Comparison of ENCODE assay signal across 2 cellular contexts in the genomic region with DNA sequence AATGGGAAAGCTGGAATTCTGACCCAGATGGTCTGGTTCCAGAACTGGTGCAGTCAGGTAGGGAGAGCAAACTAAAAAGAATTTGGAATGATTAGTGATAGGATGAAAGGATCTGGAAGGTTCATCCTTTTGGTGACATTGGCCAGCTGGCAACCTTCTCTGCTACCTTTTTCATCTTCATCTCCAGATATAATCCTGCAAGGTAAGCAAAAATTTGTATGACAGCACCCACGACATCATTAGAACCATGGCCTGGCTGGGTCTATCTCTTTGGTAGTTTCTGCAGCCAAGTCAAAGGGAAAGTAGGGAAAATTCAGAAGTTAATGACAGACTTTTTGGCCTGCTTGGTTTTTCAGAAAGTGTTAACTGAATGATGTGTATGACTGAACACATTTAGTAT.
A peak's percentile ranks its signal among the peaks of the same experiment; 100 is the strongest.
TF ChIP-seq lines count a peak whose summit lies in the region.

No MANE protein-coding gene starts in this region.

TF ChIP-seq in HepG2, 621 proteins besides CTCF, POLR2A, EP300 and RAD21 (continues in another document):
- TF ChIP-seq ZNF556 (CRISPR knock-in tag; IDR thresholded peaks at IDR 0.05; ENCODE audit: borderline replicate concordance) (no peak), SRSF9 (IDR thresholded peaks at IDR 0.05; ENCODE audit: borderline replicate concordance, insufficient read depth, low read depth, low read length, poor library complexity, severe bottlenecking) (no peak), SIN3A (IDR thresholded peaks at IDR 0.05; ENCODE audit: borderline replicate concordance, low read depth, low read length) (no peak), RBFOX2 (IDR thresholded peaks at IDR 0.05; ENCODE audit: low read depth, low read length) (no peak), SP2 (CRISPR knock-in tag; IDR thresholded peaks at IDR 0.05) (no peak), ZNF572 (CRISPR knock-in tag; IDR thresholded peaks at IDR 0.05) (no peak), MAFF (IDR thresholded peaks at IDR 0.05; ENCODE audit: low read depth, low read length) (peak; percentile 87), MYC (CRISPR knock-in tag; IDR thresholded peaks at IDR 0.05; ENCODE audit: borderline replicate concordance) (no peak), HOXA9 (CRISPR knock-in tag; IDR thresholded peaks at IDR 0.05; ENCODE audit: borderline replicate concordance) (no peak), ZFX (CRISPR knock-in tag; IDR thresholded peaks at IDR 0.05; ENCODE audit: low read depth) (no peak), MAFK (conservative IDR thresholded peaks at IDR 0.05 in 1 of 2, IDR thresholded peaks at IDR 0.05 in 1 of 2; ENCODE audit: low read length in 2 of 2) (peak; percentile 77 to 93), ZNF878 (CRISPR knock-in tag; IDR thresholded peaks at IDR 0.05) (no peak), ZNF343 (CRISPR knock-in tag; IDR thresholded peaks at IDR 0.05) (no peak), NR2F2 (IDR thresholded peaks at IDR 0.05; ENCODE audit: borderline replicate concordance, low read depth) (no peak), REXO4 (CRISPR knock-in tag; IDR thresholded peaks at IDR 0.05; ENCODE audit: borderline replicate concordance) (no peak)
- TF ChIP-seq, protein P1, sequence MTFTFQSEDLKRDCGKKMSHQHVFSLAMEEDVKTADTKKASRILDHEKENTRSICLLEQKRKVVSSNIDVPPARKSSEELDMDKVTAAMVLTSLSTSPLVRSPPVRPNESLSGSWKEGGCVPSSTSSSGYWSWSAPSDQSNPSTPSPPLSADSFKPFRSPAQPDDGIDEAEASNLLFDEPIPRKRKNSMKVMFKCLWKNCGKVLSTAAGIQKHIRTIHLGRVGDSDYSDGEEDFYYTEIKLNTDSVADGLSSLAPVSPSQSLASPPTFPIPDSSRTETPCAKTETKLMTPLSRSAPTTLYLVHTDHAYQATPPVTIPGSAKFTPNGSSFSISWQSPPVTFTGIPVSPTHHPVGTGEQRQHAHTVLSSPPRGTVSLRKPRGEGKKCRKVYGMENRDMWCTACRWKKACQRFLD (CRISPR knock-in tag; IDR thresholded peaks at IDR 0.05; ENCODE audit: borderline replicate concordance): no peak
- TF ChIP-seq, protein P2, sequence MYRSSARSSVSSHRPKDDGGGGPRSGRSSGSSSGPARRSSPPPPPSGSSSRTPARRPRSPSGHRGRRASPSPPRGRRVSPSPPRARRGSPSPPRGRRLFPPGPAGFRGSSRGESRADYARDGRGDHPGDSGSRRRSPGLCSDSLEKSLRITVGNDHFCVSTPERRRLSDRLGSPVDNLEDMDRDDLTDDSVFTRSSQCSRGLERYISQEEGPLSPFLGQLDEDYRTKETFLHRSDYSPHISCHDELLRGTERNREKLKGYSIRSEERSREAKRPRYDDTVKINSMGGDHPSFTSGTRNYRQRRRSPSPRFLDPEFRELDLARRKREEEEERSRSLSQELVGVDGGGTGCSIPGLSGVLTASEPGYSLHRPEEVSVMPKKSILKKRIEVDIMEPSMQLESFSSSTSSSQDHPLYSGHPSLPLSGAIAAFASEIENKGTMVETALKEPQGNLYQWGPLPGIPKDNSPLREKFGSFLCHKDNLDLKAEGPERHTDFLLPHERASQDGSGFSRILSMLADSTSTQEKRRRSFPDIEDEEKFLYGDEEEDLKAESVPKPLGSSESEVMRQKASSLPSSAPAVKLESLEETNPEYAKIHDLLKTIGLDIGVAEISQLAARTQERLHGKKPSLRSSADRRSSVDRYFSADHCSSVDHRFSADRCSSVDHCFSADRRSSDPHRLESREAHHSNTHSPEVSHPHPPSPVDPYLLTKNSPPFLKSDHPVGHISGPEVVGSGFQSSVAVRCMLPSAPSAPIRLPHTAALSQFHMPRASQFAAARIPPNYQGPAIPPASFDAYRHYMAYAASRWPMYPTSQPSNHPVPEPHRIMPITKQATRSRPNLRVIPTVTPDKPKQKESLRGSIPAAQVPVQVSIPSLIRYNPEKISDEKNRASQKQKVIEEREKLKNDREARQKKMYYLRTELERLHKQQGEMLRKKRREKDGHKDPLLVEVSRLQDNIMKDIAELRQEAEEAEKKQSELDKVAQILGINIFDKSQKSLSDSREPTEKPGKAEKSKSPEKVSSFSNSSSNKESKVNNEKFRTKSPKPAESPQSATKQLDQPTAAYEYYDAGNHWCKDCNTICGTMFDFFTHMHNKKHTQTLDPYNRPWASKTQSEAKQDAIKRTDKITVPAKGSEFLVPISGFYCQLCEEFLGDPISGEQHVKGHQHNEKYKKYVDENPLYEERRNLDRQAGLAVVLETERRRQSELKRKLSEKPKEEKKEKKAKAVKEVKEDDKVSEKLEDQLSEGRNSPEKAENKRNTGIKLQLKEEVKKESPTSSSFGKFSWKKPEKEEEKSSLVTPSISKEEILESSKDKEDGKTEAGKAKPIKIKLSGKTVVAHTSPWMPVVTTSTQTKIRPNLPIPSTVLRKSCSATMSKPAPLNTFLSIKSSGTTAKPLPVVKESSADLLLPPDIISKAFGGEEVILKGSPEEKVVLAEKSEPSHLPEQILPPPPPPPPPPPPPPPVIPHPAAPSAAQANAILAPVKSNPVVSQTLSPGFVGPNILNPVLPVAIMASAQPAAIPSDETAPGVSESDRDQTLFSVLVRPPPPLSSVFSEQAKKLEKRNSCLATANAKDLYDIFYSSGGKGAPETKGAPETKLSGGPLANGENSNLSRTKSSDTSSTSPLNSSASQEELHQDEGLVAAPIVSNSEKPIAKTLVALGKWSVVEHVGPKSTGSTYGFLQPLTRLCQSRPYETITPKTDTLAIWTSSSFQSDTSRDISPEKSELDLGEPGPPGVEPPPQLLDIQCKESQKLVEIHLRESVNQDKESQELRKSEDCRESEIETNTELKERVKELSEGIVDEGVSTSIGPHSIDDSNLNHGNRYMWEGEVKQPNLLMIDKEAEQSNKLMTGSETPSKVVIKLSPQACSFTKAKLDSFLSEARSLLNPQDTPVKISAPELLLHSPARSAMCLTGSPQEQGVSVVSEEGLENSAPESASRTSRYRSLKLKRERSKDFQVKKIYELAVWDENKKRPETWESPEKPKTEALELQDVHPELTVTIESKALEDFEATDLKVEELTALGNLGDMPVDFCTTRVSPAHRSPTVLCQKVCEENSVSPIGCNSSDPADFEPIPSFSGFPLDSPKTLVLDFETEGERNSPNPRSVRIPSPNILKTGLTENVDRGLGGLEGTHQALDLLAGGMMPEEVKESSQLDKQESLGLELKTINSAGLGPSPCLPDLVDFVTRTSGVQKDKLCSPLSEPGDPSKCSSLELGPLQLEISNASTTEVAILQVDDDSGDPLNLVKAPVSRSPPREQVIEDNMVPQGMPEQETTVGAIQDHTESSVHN (CRISPR knock-in tag; IDR thresholded peaks at IDR 0.05): no peak

TF ChIP-seq in H1, 55 proteins besides CTCF, POLR2A, EP300 and RAD21:
- TF ChIP-seq SAP30 (IDR thresholded peaks at IDR 0.05; ENCODE audit: insufficient read depth, insufficient replicate concordance, low read length) (no peak), MAFK (IDR thresholded peaks at IDR 0.05; ENCODE audit: low read depth, low read length) (peak; percentile 54), TEAD4 (IDR thresholded peaks at IDR 0.05; ENCODE audit: low read depth, low read length) (no peak), ATF2 (IDR thresholded peaks at IDR 0.05; ENCODE audit: low read length) (no peak)
